15 cellular contexts compared by ENCODE assay signal in the genomic region with DNA sequence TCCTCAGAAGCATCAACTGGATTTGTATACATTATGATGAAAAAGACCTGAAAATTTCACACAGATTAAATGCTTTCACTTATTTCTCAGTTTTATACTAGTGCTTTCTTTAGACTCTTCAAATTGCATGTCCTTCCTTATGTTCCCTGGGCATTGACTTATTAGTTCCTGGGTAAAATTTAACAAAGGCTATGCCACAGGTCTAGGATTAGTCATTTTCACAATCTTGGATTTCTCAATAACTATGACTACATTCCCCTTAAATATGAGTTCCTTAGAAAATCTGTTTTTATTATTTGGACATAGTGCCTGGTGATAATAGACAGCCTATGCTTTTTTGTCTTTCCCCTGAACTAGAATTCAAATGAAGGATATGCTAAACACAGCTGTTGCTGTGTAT.
DNase-seq lines count a peak whose midpoint lies in the region; TF ChIP-seq lines count a peak whose summit lies in the region.
"Had no signal": no experiment of that assay in that cellular context is flagged by ENCODE, and none has a peak within 500 bp of the region (broad histone marks: within the 10 kb centered on the region; RNA-seq: fewer than 3 reads in every experiment).

No MANE protein-coding gene starts in this region.

- no peaks in the 10 kb centered on the region for H3K79me2 ChIP-seq in Karpas-422 (ENCODE audit: low read length)

- H2AFZ ChIP-seq in Karpas-422 (ENCODE audit: low read length) = no peak overlapping the region

- no peaks in the 10 kb centered on the region for H3K9me3 ChIP-seq in Karpas-422 (ENCODE audit: low read length)

- CTCF ChIA-PET in RWPE1 (lab: Yijun Ruan, JAX) = no interaction called here

- DNase-seq in NCI-H446 treated with DMSO at 0.1 percent for 48 hours (lab: John Stamatoyannopoulos, UW) (peak; percentile 14), NCI-H446 (lab: John Stamatoyannopoulos, UW) (no peak), RWPE1 (ENCODE audit: low spot score) (peak; percentile 34), fibroblast of pulmonary artery (ENCODE audit: low read depth) (peak; percentile 88), superior temporal gyrus (ENCODE audit: extremely low spot score) (peak; percentile 45), Karpas-422 (no peak), NCI-H510A (lab: John Stamatoyannopoulos, UW) (no peak), KG1 (lab: John Stamatoyannopoulos, UW) (no peak)
- DNase-seq: activated naive CD8-positive, alpha-beta T cell treated with anti-CD3 and anti-CD28 coated beads, Interleukin-2, amount 10 ng/mL, durations not matched to agents 7 days and 5 days; head of caudate nucleus; left ventricle myocardium superior; NCI-H1930; nephron progenitor cell had no signal

- no peaks in the 10 kb centered on the region for H3K27me3 ChIP-seq in Karpas-422 (ENCODE audit: low read length)

- no peak overlapping the region for H3K4me3 ChIP-seq in fibroblast of pulmonary artery (replicated peaks; ENCODE audit: low read depth, low read length)
- H3K4me3 ChIP-seq in Karpas-422 (ENCODE audit: low read length) = no peak overlapping the region
- H3K4me3 ChIP-seq: skin epidermis had no signal

- no peak overlapping the region for H3K27ac ChIP-seq in RWPE1
- H3K27ac ChIP-seq in Karpas-422 (ENCODE audit: low read length) = no peak overlapping the region
- H3K27ac ChIP-seq: 22Rv1, skin epidermis had no signal

- POLR2A ChIA-PET in RWPE1 (lab: Yijun Ruan, JAX; ENCODE audit: low non-redundant PET) = no interaction called here

- no peaks in the 10 kb centered on the region for H3K4me1 ChIP-seq in Karpas-422 (ENCODE audit: low read length)

- H3K9me2 ChIP-seq in Karpas-422 (replicated peaks; ENCODE audit: insufficient read depth, low read length) = no peaks in the 10 kb centered on the region

- H3K9ac ChIP-seq in Karpas-422 (ENCODE audit: low read length) = no peak overlapping the region

- no peak for TF ChIP-seq CTCF in RWPE1 (conservative IDR thresholded peaks at IDR 0.05; ENCODE audit: low read depth)
- TF ChIP-seq CTCF in fibroblast of pulmonary artery (IDR thresholded peaks at IDR 0.05; ENCODE audit: low read length, missing control alignments) = no peak

- H3K36me3 ChIP-seq in Karpas-422 (ENCODE audit: insufficient read depth, low read length) = no peaks in the 10 kb centered on the region

- H3K4me2 ChIP-seq in Karpas-422 (ENCODE audit: low read depth, low read length, poor library complexity, severe bottlenecking) = no peak overlapping the region

- H4K20me1 ChIP-seq in Karpas-422 (ENCODE audit: insufficient read depth, low read depth, low read length) = no peaks in the 10 kb centered on the region

Comparison
In these comparisons a context has a peak if more than half of its experiments do, and no peak if none do; other contexts are left out.
1. DNase-seq: peak in NCI-H446 treated with DMSO at 0.1 percent for 48 hours (single experiment), RWPE1 (single experiment), fibroblast of pulmonary artery (single experiment) and superior temporal gyrus (single experiment); none in NCI-H446 (0 of 2), Karpas-422 (single experiment), NCI-H510A (single experiment) and KG1 (single experiment).